ENCODE assay signal across 1 cellular context in genomic region chr19:28534740-28535351, GRCh38.
TF ChIP-seq lines count a peak whose summit lies in the region.

No MANE protein-coding gene starts in this region.

TF ChIP-seq in A549, 52 proteins besides CTCF, POLR2A, EP300 and RAD21:
- TF ChIP-seq ESRRA (IDR thresholded peaks at IDR 0.05; ENCODE audit: borderline replicate concordance, low read length), result no peak
- TF ChIP-seq RNF2 (IDR thresholded peaks at IDR 0.05; ENCODE audit: borderline replicate concordance, low read depth), result no peak
- no peak for TF ChIP-seq HEYL (CRISPR knock-in tag; IDR thresholded peaks at IDR 0.05)
- no peak for TF ChIP-seq RARB (CRISPR knock-in tag; IDR thresholded peaks at IDR 0.05)
- no peak for TF ChIP-seq HDAC2 (IDR thresholded peaks at IDR 0.05)
